In genomic region chr13:112588490-112589297, GRCh38 we compare ENCODE assay signal across 8 cellular contexts. TPM values are rescaled to one million over a fixed set of nuclear protein-coding genes. Genes with fewer than 3 reads are reported as not detected.
DNase-seq lines count a peak whose midpoint lies in the region; ATAC-seq and TF ChIP-seq lines count a peak whose summit lies in the region.

No MANE protein-coding gene starts in this region.

- H3K27ac ChIP-seq in mammary epithelial cell (ENCODE audit: insufficient read depth, low read depth, low read length) (peak overlapping the region; percentile 68), foreskin keratinocyte (no peak overlapping the region)

- H4K20me1 ChIP-seq in mammary epithelial cell (ENCODE audit: insufficient read depth, low read length) = no peaks in the 10 kb centered on the region

- H3K9ac ChIP-seq in mammary epithelial cell (ENCODE audit: insufficient read depth, low read length) = peak overlapping the region; percentile 27
- H3K9ac ChIP-seq in mucosa of stomach (ENCODE audit: low read length) = peak overlapping the region; percentile 88

- H3K4me1 ChIP-seq in mammary epithelial cell (ENCODE audit: insufficient read depth, low read length) (peaks cover 21% of the 10 kb centered on the region), mucosa of stomach (ENCODE audit: control insufficient read depth, insufficient read depth, low read length) (peaks cover 23% of the 10 kb centered on the region), foreskin keratinocyte (peaks cover 9% of the 10 kb centered on the region)

- H3K9me3 ChIP-seq in mammary epithelial cell (replicated peaks; ENCODE audit: insufficient read depth, low read length) (no peaks in the 10 kb centered on the region), mucosa of stomach (ENCODE audit: control insufficient read depth, low read length) (no peaks in the 10 kb centered on the region)

- BruUV-seq in mammary epithelial cell (replicated peaks; lab: Mats Ljungman, UMichigan) = TSS peak; percentile 48

- 93% methylated on average over 31 of the region's 33 CpGs for WGBS in mammary epithelial cell (ENCODE audit: low coverage, missing lambda C conversion rate)

- TF ChIP-seq CTCF in GM12865 (IDR thresholded peaks at IDR 0.05; ENCODE audit: insufficient read depth, low read depth, low read length, missing control alignments) (no peak), mammary epithelial cell (conservative IDR thresholded peaks at IDR 0.05 in 1 of 2, IDR thresholded peaks at IDR 0.05 in 1 of 2; ENCODE audit: extremely low read depth in 1 of 2, insufficient read depth in 1 of 2, low read depth in 1 of 2, low read length in 2 of 2) (no peak), foreskin keratinocyte (conservative IDR thresholded peaks at IDR 0.05) (no peak)

- H2AFZ ChIP-seq in mammary epithelial cell (ENCODE audit: low read depth, low read length) = peak overlapping the region; percentile 96

- H3K27me3 ChIP-seq in mammary epithelial cell (ENCODE audit: insufficient read depth, low read length) (no peaks in the 10 kb centered on the region), mucosa of stomach (ENCODE audit: control insufficient read depth, insufficient read depth, low read length) (no peaks in the 10 kb centered on the region), foreskin keratinocyte (no peaks in the 10 kb centered on the region)

- DNase-seq in GM12865 (ENCODE audit: low read depth) (no peak), NCI-H2107 (lab: John Stamatoyannopoulos, UW) (peak; percentile 26), mammary epithelial cell (no peak), retina (no peak), SW 1271 (lab: John Stamatoyannopoulos, UW) (no peak), foreskin keratinocyte (no peak)

- in situ Hi-C loops in mammary epithelial cell (cut with MboI; ENCODE audit: low sequenced_read_pairs in 2 of 2) = no loop called here

- CTCF ChIA-PET in mammary epithelial cell (lab: Charles Lee; ENCODE audit: low non-redundant PET) = no interaction called here

- H3K4me3 ChIP-seq in GM12865 (ENCODE audit: low read depth, low read length) (peak overlapping the region; percentile 82), mammary epithelial cell (replicated peaks in 1 of 3; ENCODE audit: insufficient read depth in 1 of 3, low read depth in 2 of 3, low read length in 3 of 3) (peak overlapping the region; percentile 92 to 97 (median 97)), mucosa of stomach (ENCODE audit: low read length) (peak overlapping the region; percentile 28)

- dilution Hi-C loops in mammary epithelial cell (cut with HindIII; ENCODE audit: low sequenced_read_pairs) = no loop called here

- intact Hi-C loops in mammary epithelial cell (cut with micrococcal nuclease) = no loop called here

- peak overlapping the region; percentile 98 for H3K4me2 ChIP-seq in mammary epithelial cell (ENCODE audit: insufficient read depth, low read depth, low read length)

- H3K36me3 ChIP-seq in mammary epithelial cell (ENCODE audit: insufficient read depth, low read length) = no peaks in the 10 kb centered on the region
- no peaks in the 10 kb centered on the region for H3K36me3 ChIP-seq in mucosa of stomach (ENCODE audit: control insufficient read depth, insufficient read depth, low read length)

- ATAC-seq in foreskin keratinocyte (no peak), HG02763 (IDR thresholded peaks at IDR 0.05; ENCODE audit: unreplicated experiment) (no peak)

- H3K79me2 ChIP-seq in mammary epithelial cell (ENCODE audit: insufficient read depth, low read length) = peaks cover 39% of the 10 kb centered on the region

RNA-seq across cellular contexts. Expression of gene TUBGCP3, which starts 0.7 kb away (rescaled TPM):
- total RNA-seq in mammary epithelial cell = 10 to 100 TPM; 14.8 to 24.5 TPM
- 16.4 TPM for polyA plus RNA-seq in mammary epithelial cell
- 43.9 TPM for polyA minus RNA-seq in mammary epithelial cell
- 26.4 and 28.3 TPM in 2 replicates for total RNA-seq in foreskin keratinocyte
- 10.0 and 10.4 TPM in 2 replicates for polyA plus RNA-seq in foreskin keratinocyte

Comparison
In these comparisons a context has a peak if more than half of its experiments do, and no peak if none do; other contexts are left out.
1. H3K4me3 ChIP-seq: peak in every context shown above with its lines; median percentile 97 in mammary epithelial cell; 82 in GM12865; 28 in mucosa of stomach.